1 cellular context compared by ENCODE assay signal in genomic region chr19:40662925-40663711, GRCh38.
TF ChIP-seq lines count a peak whose summit lies in the region.

No MANE protein-coding gene starts in this region.

TF ChIP-seq in HEK293, 187 proteins besides CTCF, POLR2A, EP300 and RAD21 (continued from another document and continues in another):
- TF ChIP-seq, protein P1, sequence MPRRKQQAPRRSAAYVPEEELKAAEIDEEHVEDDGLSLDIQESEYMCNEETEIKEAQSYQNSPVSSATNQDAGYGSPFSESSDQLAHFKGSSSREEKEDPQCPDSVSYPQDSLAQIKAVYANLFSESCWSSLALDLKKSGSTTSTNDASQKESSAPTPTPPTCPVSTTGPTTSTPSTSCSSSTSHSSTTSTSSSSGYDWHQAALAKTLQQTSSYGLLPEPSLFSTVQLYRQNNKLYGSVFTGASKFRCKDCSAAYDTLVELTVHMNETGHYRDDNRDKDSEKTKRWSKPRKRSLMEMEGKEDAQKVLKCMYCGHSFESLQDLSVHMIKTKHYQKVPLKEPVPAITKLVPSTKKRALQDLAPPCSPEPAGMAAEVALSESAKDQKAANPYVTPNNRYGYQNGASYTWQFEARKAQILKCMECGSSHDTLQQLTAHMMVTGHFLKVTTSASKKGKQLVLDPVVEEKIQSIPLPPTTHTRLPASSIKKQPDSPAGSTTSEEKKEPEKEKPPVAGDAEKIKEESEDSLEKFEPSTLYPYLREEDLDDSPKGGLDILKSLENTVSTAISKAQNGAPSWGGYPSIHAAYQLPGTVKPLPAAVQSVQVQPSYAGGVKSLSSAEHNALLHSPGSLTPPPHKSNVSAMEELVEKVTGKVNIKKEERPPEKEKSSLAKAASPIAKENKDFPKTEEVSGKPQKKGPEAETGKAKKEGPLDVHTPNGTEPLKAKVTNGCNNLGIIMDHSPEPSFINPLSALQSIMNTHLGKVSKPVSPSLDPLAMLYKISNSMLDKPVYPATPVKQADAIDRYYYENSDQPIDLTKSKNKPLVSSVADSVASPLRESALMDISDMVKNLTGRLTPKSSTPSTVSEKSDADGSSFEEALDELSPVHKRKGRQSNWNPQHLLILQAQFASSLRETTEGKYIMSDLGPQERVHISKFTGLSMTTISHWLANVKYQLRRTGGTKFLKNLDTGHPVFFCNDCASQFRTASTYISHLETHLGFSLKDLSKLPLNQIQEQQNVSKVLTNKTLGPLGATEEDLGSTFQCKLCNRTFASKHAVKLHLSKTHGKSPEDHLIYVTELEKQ (tag by site-specific recombination; IDR thresholded peaks at IDR 0.05; ENCODE audit: borderline replicate concordance): peak; percentile 32; the same call in 1 of the 2 replicates
- TF ChIP-seq BCL11B (tag by site-specific recombination; IDR thresholded peaks at IDR 0.05; ENCODE audit: low read depth): peak; percentile 72; the same call in 1 of the 2 replicates
- peak; percentile 85 for TF ChIP-seq ZNF610 (tag by site-specific recombination; IDR thresholded peaks at IDR 0.05; ENCODE audit: borderline replicate concordance)
- peak; percentile 75; the same call in 1 of the 2 replicates for TF ChIP-seq ZNF366 (tag by site-specific recombination; conservative IDR thresholded peaks at IDR 0.05)
- peak; percentile 89; the same call in 1 of the 2 replicates for TF ChIP-seq ZNF221 (tag by site-specific recombination; IDR thresholded peaks at IDR 0.05; ENCODE audit: borderline replicate concordance)
- no peak for TF ChIP-seq ZNF140 (tag by site-specific recombination; IDR thresholded peaks at IDR 0.05)
- TF ChIP-seq ZNF776 (tag by site-specific recombination; IDR thresholded peaks at IDR 0.05; ENCODE audit: borderline replicate concordance): no peak
- no peak; the same call in 1 of the 2 replicates for TF ChIP-seq ZNF324 (tag by site-specific recombination; IDR thresholded peaks at IDR 0.05)
- TF ChIP-seq SP7 (tag by site-specific recombination; IDR thresholded peaks at IDR 0.05): peak; percentile 94
- TF ChIP-seq, protein P2, sequence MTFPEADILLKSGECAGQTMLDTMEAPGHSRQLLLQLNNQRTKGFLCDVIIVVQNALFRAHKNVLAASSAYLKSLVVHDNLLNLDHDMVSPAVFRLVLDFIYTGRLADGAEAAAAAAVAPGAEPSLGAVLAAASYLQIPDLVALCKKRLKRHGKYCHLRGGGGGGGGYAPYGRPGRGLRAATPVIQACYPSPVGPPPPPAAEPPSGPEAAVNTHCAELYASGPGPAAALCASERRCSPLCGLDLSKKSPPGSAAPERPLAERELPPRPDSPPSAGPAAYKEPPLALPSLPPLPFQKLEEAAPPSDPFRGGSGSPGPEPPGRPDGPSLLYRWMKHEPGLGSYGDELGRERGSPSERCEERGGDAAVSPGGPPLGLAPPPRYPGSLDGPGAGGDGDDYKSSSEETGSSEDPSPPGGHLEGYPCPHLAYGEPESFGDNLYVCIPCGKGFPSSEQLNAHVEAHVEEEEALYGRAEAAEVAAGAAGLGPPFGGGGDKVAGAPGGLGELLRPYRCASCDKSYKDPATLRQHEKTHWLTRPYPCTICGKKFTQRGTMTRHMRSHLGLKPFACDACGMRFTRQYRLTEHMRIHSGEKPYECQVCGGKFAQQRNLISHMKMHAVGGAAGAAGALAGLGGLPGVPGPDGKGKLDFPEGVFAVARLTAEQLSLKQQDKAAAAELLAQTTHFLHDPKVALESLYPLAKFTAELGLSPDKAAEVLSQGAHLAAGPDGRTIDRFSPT (tag by site-specific recombination; IDR thresholded peaks at IDR 0.05): peak; percentile 78; the same call in 1 of the 2 replicates
- peak; percentile 43; the same call in 1 of the 2 replicates for TF ChIP-seq ZNF629 (tag by site-specific recombination; IDR thresholded peaks at IDR 0.05)
- TF ChIP-seq, protein P3, sequence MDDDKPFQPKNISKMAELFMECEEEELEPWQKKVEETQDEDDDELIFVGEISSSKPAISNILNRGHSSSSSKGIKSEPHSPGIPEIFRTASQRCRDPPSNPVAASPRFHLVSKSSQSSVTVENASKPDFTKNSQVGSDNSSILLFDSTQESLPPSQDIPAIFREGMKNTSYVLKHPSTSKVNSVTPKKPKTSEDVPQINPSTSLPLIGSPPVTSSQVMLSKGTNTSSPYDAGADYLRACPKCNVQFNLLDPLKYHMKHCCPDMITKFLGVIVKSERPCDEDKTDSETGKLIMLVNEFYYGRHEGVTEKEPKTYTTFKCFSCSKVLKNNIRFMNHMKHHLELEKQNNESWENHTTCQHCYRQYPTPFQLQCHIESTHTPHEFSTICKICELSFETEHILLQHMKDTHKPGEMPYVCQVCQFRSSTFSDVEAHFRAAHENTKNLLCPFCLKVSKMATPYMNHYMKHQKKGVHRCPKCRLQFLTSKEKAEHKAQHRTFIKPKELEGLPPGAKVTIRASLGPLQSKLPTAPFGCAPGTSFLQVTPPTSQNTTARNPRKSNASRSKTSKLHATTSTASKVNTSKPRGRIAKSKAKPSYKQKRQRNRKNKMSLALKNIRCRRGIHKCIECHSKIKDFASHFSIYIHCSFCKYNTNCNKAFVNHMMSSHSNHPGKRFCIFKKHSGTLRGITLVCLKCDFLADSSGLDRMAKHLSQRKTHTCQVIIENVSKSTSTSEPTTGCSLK (tag by site-specific recombination; IDR thresholded peaks at IDR 0.05): no peak
- TF ChIP-seq ZNF274 (IDR thresholded peaks at IDR 0.05; ENCODE audit: low read length): no peak
- no peak for TF ChIP-seq ZNF274 (tag by site-specific recombination; IDR thresholded peaks at IDR 0.05; ENCODE audit: borderline replicate concordance)
- TF ChIP-seq ZNF449 (tag by site-specific recombination; IDR thresholded peaks at IDR 0.05): peak; percentile 70
- TF ChIP-seq, protein P4, sequence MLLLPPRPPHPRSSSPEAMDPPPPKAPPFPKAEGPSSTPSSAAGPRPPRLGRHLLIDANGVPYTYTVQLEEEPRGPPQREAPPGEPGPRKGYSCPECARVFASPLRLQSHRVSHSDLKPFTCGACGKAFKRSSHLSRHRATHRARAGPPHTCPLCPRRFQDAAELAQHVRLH (tag by site-specific recombination; IDR thresholded peaks at IDR 0.05): peak; percentile 96
- TF ChIP-seq ZSCAN16 (tag by site-specific recombination; IDR thresholded peaks at IDR 0.05): peak; percentile 73; the same call in 1 of the 2 replicates
- no peak for TF ChIP-seq ZNF23 (tag by site-specific recombination; IDR thresholded peaks at IDR 0.05; ENCODE audit: borderline replicate concordance)
- TF ChIP-seq ZNF529 (tag by site-specific recombination; IDR thresholded peaks at IDR 0.05; ENCODE audit: insufficient replicate concordance): no peak
- TF ChIP-seq ZNF777 (tag by site-specific recombination; IDR thresholded peaks at IDR 0.05; ENCODE audit: borderline replicate concordance): peak; percentile 78; the same call in 1 of the 2 replicates
- no peak for TF ChIP-seq ZNF645 (tag by site-specific recombination; IDR thresholded peaks at IDR 0.05)
- peak; percentile 68 for TF ChIP-seq ZNF76 (tag by site-specific recombination; IDR thresholded peaks at IDR 0.05; ENCODE audit: borderline replicate concordance, low read depth)
- peak; percentile 95; the same call in 1 of the 2 replicates for TF ChIP-seq ZBTB17 (tag by site-specific recombination; IDR thresholded peaks at IDR 0.05)
- no peak for TF ChIP-seq ZNF530 (tag by site-specific recombination; IDR thresholded peaks at IDR 0.05; ENCODE audit: low read depth)
- peak; percentile 40 for TF ChIP-seq WT1 (tag by site-specific recombination; IDR thresholded peaks at IDR 0.05)
- TF ChIP-seq ZNF623 (tag by site-specific recombination; IDR thresholded peaks at IDR 0.05): no peak; the same call in 1 of the 2 replicates
- no peak for TF ChIP-seq ZNF266 (tag by site-specific recombination; IDR thresholded peaks at IDR 0.05; ENCODE audit: low read depth)
- TF ChIP-seq, protein P5, sequence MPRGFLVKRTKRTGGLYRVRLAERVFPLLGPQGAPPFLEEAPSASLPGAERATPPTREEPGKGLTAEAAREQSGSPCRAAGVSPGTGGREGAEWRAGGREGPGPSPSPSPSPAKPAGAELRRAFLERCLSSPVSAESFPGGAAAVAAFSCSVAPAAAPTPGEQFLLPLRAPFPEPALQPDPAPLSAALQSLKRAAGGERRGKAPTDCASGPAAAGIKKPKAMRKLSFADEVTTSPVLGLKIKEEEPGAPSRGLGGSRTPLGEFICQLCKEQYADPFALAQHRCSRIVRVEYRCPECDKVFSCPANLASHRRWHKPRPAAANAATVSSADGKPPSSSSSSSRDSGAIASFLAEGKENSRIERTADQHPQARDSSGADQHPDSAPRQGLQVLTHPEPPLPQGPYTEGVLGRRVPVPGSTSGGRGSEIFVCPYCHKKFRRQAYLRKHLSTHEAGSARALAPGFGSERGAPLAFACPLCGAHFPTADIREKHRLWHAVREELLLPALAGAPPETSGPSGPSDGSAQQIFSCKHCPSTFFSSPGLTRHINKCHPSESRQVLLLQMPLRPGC (tag by site-specific recombination; IDR thresholded peaks at IDR 0.05): 0 out of 2 replicates have a peak, but pooled peaks have one; percentile 46
- TF ChIP-seq GLIS2 (tag by site-specific recombination; IDR thresholded peaks at IDR 0.05): peak; percentile 100
- no peak for TF ChIP-seq ZNF146 (tag by site-specific recombination; IDR thresholded peaks at IDR 0.05)
- TF ChIP-seq MYNN (tag by site-specific recombination; IDR thresholded peaks at IDR 0.05; ENCODE audit: borderline replicate concordance): no peak; the same call in 1 of the 2 replicates
- peak; percentile 64 for TF ChIP-seq ZNF398 (tag by site-specific recombination; IDR thresholded peaks at IDR 0.05)
- peak; percentile 72 for TF ChIP-seq ZNF10 (tag by site-specific recombination; IDR thresholded peaks at IDR 0.05)
- no peak for TF ChIP-seq ZNF558 (tag by site-specific recombination; IDR thresholded peaks at IDR 0.05)
- no peak for TF ChIP-seq ZNF302 (tag by site-specific recombination; IDR thresholded peaks at IDR 0.05; ENCODE audit: low read depth)
- no peak for TF ChIP-seq ZNF280D (tag by site-specific recombination; IDR thresholded peaks at IDR 0.05)
- no peak for TF ChIP-seq SETDB1 (IDR thresholded peaks at IDR 0.05; ENCODE audit: insufficient read length, low read length)
- peak; percentile 90 for TF ChIP-seq ZBTB20 (tag by site-specific recombination; IDR thresholded peaks at IDR 0.05)
- TF ChIP-seq ZNF692 (tag by site-specific recombination; IDR thresholded peaks at IDR 0.05): peak; percentile 99
- TF ChIP-seq ZNF404 (tag by site-specific recombination; IDR thresholded peaks at IDR 0.05): no peak
- TF ChIP-seq ZNF561 (tag by site-specific recombination; IDR thresholded peaks at IDR 0.05; ENCODE audit: borderline replicate concordance): peak; percentile 99
